Comparison of ENCODE assay signal across 8 cellular contexts in genomic region chr7:74480861-74481417, GRCh38. TPM values are rescaled to one million over a fixed set of nuclear protein-coding genes. Genes with fewer than 3 reads are reported as not detected.
DNase-seq lines count a peak whose midpoint lies in the region; ATAC-seq and TF ChIP-seq lines count a peak whose summit lies in the region.

No MANE protein-coding gene starts in this region.

- H3K4me1 ChIP-seq in RWPE2 (ENCODE audit: insufficient read depth, poor library complexity, severe bottlenecking) = peaks cover 72% of the 10 kb centered on the region

- H3K4me3 ChIP-seq in RWPE2 (ENCODE audit: severe bottlenecking) (no peak overlapping the region), fibroblast of pulmonary artery (replicated peaks; ENCODE audit: low read depth, low read length) (peak overlapping the region; percentile 51)

- H3K27me3 Mint-ChIP-seq in CD14-positive monocyte (ENCODE audit: low read depth in 3 of 3) = peaks cover 34 to 55% (median 35%) of the 10 kb centered on the region in 3 donors
- no peaks in the 10 kb centered on the region for H3K27me3 Mint-ChIP-seq in osteocyte (ENCODE audit: unreplicated experiment)

- H3K27ac Mint-ChIP-seq in CD14-positive monocyte (peak overlapping the region in 5 of 7 donors; percentile 46 to 85 (median 62)), osteocyte (ENCODE audit: unreplicated experiment) (peak overlapping the region; percentile 100)

- peak; percentile 19; the same call in 2 of the 3 replicates for ATAC-seq in RWPE2 (ENCODE audit: low read depth)
- ATAC-seq in HG03439 (IDR thresholded peaks at IDR 0.05; ENCODE audit: unreplicated experiment) = no peak
- no peak for ATAC-seq in GM21515 (IDR thresholded peaks at IDR 0.05; ENCODE audit: unreplicated experiment)

- peaks cover 43% of the 10 kb centered on the region for H3K4me1 Mint-ChIP-seq in CD14-positive monocyte
- peaks cover 81% of the 10 kb centered on the region for H3K4me1 Mint-ChIP-seq in osteocyte (ENCODE audit: unreplicated experiment)

- intact Hi-C loops in CD14-positive monocyte (cut with micrococcal nuclease) = no loop called here

- DNase-seq in CD14-positive monocyte (ENCODE audit: low spot score) (peak; percentile 57), RWPE2 (ENCODE audit: low spot score) (no peak), fibroblast of pulmonary artery (ENCODE audit: low read depth) (peak; percentile 85), osteocyte (ENCODE audit: extremely low spot score, unreplicated experiment) (peak; percentile 88)
- DNase-seq in stimulated activated CD8-positive, alpha-beta memory T cell treated with anti-CD3 and anti-CD28 coated beads, Interleukin-4, amount 100 ng/mL, for 48 hours = no peak
- DNase-seq in activated T-cell treated with anti-CD3 and anti-CD28 coated beads, Interleukin-2, amount 50 U/mL, for 1 hour = no peak

- peak overlapping the region; percentile 95 for H3K27ac ChIP-seq in RWPE2 (ENCODE audit: poor library complexity, severe bottlenecking)

- H3K36me3 ChIP-seq in RWPE2 (ENCODE audit: low read depth) = no peaks in the 10 kb centered on the region

- peaks cover 0 to 5% (median 0%) of the 10 kb centered on the region in 7 donors for H3K9me3 Mint-ChIP-seq in CD14-positive monocyte
- no peaks in the 10 kb centered on the region for H3K9me3 Mint-ChIP-seq in osteocyte (ENCODE audit: unreplicated experiment)

- no peaks in the 10 kb centered on the region for H3K27me3 ChIP-seq in RWPE2 (ENCODE audit: insufficient read depth, poor library complexity, severe bottlenecking)

- TF ChIP-seq CTCF in CD14-positive monocyte (IDR thresholded peaks at IDR 0.05) = no peak
- TF ChIP-seq CTCF in RWPE2 (IDR thresholded peaks at IDR 0.05; ENCODE audit: poor library complexity, severe bottlenecking) = no peak
- TF ChIP-seq CTCF in fibroblast of pulmonary artery (IDR thresholded peaks at IDR 0.05; ENCODE audit: low read length, missing control alignments) = no peak
- TF ChIP-seq CTCF in osteocyte (IDR thresholded peaks at IDR 0.05) = no peak

- H3K9me3 ChIP-seq in RWPE2 (ENCODE audit: severe bottlenecking) = no peaks in the 10 kb centered on the region

- peaks cover 2 to 3% of the 10 kb centered on the region in 2 donors for H3K36me3 Mint-ChIP-seq in CD14-positive monocyte
- no peaks in the 10 kb centered on the region for H3K36me3 Mint-ChIP-seq in osteocyte (ENCODE audit: unreplicated experiment)

- peak overlapping the region; percentile 59 to 83 for H3K4me3 Mint-ChIP-seq in CD14-positive monocyte
- peak overlapping the region; percentile 66 for H3K4me3 Mint-ChIP-seq in osteocyte (ENCODE audit: unreplicated experiment)

RNA-seq across cellular contexts. Expression of gene GTF2IRD1, which starts 27.2 kb away (rescaled TPM):
- not detected for polyA plus RNA-seq in CD14-positive monocyte
- total RNA-seq in osteocyte = 44.7 and 48.7 TPM in 2 replicates

Comparison
In these comparisons a context has a peak if more than half of its experiments do, and no peak if none do; other contexts are left out.
1. DNase-seq: peak in CD14-positive monocyte (single experiment), fibroblast of pulmonary artery (single experiment) and osteocyte (single experiment); none in RWPE2 (single experiment), stimulated activated CD8-positive, alpha-beta memory T cell treated with anti-CD3 and anti-CD28 coated beads, Interleukin-4, amount 100 ng/mL, for 48 hours (single experiment) and activated T-cell treated with anti-CD3 and anti-CD28 coated beads, Interleukin-2, amount 50 U/mL, for 1 hour (single experiment).